ENCODE assay signal across 22 cellular contexts in genomic region chr10:88890681-88891371, GRCh38. TPM values are rescaled to one million over a fixed set of nuclear protein-coding genes. Genes with fewer than 3 reads are reported as not detected.
DNase-seq lines count a peak whose midpoint lies in the region; ATAC-seq and TF ChIP-seq lines count a peak whose summit lies in the region.
"Had no signal": no experiment of that assay in that cellular context is flagged by ENCODE, and none has a peak within 500 bp of the region (broad histone marks: within the 10 kb centered on the region; RNA-seq: fewer than 3 reads in every experiment).

No MANE protein-coding gene starts in this region.

- H3F3A ChIP-seq in SK-N-SH (replicated peaks; ENCODE audit: insufficient read depth) (peaks cover 41% of the 10 kb centered on the region), Loucy (ENCODE audit: low read depth) (0 out of 2 replicates have a peak, but pooled peaks cover under 1% of the 10 kb centered on the region), MM.1S (ENCODE audit: insufficient read depth, low read length) (no peaks in the 10 kb centered on the region)

- H3K27ac ChIP-seq in SK-N-SH (ENCODE audit: low read depth in 2 of 2, low read length in 1 of 2) (peak overlapping the region; percentile 56 to 77; a peak in 3 of 4 replicates), MM.1S (ENCODE audit: low read length) (no peak overlapping the region)
- H3K27ac ChIP-seq: esophagus squamous epithelium, left ventricle myocardium inferior, right lobe of liver had no signal

- H3K36me3 ChIP-seq in SK-N-SH (replicated peaks in 1 of 2; ENCODE audit: control insufficient read depth in 1 of 2, insufficient read depth in 2 of 2, low read length in 1 of 2): peaks cover 0 to 4% of the 10 kb centered on the region in 2 experiments
- peaks cover 18% of the 10 kb centered on the region; the same call in 1 of the 2 replicates for H3K36me3 ChIP-seq in Loucy (ENCODE audit: insufficient read depth, low read length)
- no peaks in the 10 kb centered on the region for H3K36me3 ChIP-seq in MM.1S (replicated peaks; ENCODE audit: insufficient read depth, low read length)
- H3K36me3 ChIP-seq: esophagus squamous epithelium, left ventricle myocardium inferior, right lobe of liver had no signal

- POLR2A ChIA-PET in SK-N-SH (lab: Yijun Ruan, JAX): no interaction called here

- WGBS in SK-N-SH (ENCODE audit: low lambda C conversion rate): 67% methylated on average over 4 of the region's 4 CpGs

- CTCF ChIA-PET in SK-N-SH (lab: Yijun Ruan, JAX): no interaction called here

- TF ChIP-seq CTCF in SK-N-SH (IDR thresholded peaks at IDR 0.05) (no peak), Loucy (conservative IDR thresholded peaks at IDR 0.05; ENCODE audit: low read length) (no peak), MM.1S (IDR thresholded peaks at IDR 0.05; ENCODE audit: low read length) (no peak)

- H3K4me1 ChIP-seq in SK-N-SH (ENCODE audit: control insufficient read depth in 1 of 2, insufficient read depth in 2 of 2, low read depth in 1 of 2, low read length in 1 of 2) (peaks cover 11 to 91% of the 10 kb centered on the region in 2 experiments), Loucy (ENCODE audit: insufficient read depth, low read length, poor library complexity, severe bottlenecking) (peaks cover 76% of the 10 kb centered on the region), MM.1S (ENCODE audit: low read length) (0 out of 2 replicates have a peak, but pooled peaks cover 4% of the 10 kb centered on the region)
- H3K4me1 ChIP-seq: left ventricle myocardium inferior had no signal

- no peak for ATAC-seq in SK-N-SH treated with all-trans-retinoic acid at 6 μM for 48 hours
- no peak for ATAC-seq in HG03135 (IDR thresholded peaks at IDR 0.05; ENCODE audit: unreplicated experiment)
- ATAC-seq: right lobe of liver, T-cell had no signal

- TF ChIP-seq EP300 in SK-N-SH (IDR thresholded peaks at IDR 0.05; ENCODE audit: borderline replicate concordance in 1 of 2, low read depth in 1 of 2, low read length in 1 of 2): peak in 1 of 2 experiments; percentile 41; a peak in 1 of 4 replicates

- peaks cover 80% of the 10 kb centered on the region for H3K79me2 ChIP-seq in SK-N-SH (ENCODE audit: insufficient read depth)
- peaks cover 97% of the 10 kb centered on the region for H3K79me2 ChIP-seq in Loucy (ENCODE audit: insufficient read depth, low read length)
- no peaks in the 10 kb centered on the region for H3K79me2 ChIP-seq in MM.1S (ENCODE audit: low read length)

- H4K20me1 ChIP-seq in SK-N-SH (ENCODE audit: insufficient read depth): no peaks in the 10 kb centered on the region
- peaks cover 80% of the 10 kb centered on the region for H4K20me1 ChIP-seq in Loucy (ENCODE audit: insufficient read depth, low read length, poor library complexity, severe bottlenecking)
- H4K20me1 ChIP-seq in MM.1S (ENCODE audit: insufficient read depth, low read length): no peaks in the 10 kb centered on the region

- DNase-seq in SK-N-SH: no peak
- DNase-seq in fibroblast of gingiva (ENCODE audit: low read depth): peak; percentile 72
- DNase-seq in NCI-H524 treated with DMSO at 0.1 percent for 48 hours (lab: John Stamatoyannopoulos, UW): no peak
- DNase-seq in MM.1S: no peak
- no peak for DNase-seq in NCI-H1417 treated with DMSO at 0.1 percent for 48 hours (lab: John Stamatoyannopoulos, UW)
- DNase-seq: 8988T; activated CD4-positive, CD25-positive, alpha-beta regulatory T cell; activated naive CD4-positive, alpha-beta T cell treated with Interleukin-2 at 50 U/mL for 16 hours; anterior cingulate cortex; esophagus squamous epithelium; GF-D8; hippocampal formation; left ventricle myocardium inferior; NCI-H1092; NCI-H187 treated with DMSO at 0.1 percent for 48 hours; NCI-H526 treated with DMSO at 0.1 percent for 48 hours; right lobe of liver; stimulated activated CD4-positive, alpha-beta T cell treated with anti-CD3 and anti-CD28 coated beads, Interleukin-4, amount 100 ng/mL, for 4 hours; T-cell had no signal

- TF ChIP-seq RAD21 in SK-N-SH (IDR thresholded peaks at IDR 0.05; ENCODE audit: low read length): no peak

- H3K9me3 ChIP-seq in SK-N-SH (no peaks in the 10 kb centered on the region), Loucy (ENCODE audit: insufficient read depth, low read depth, low read length) (no peaks in the 10 kb centered on the region), MM.1S (replicated peaks; ENCODE audit: insufficient read depth, low read length) (no peaks in the 10 kb centered on the region)
- H3K9me3 ChIP-seq: esophagus squamous epithelium, left ventricle myocardium inferior, right lobe of liver had no signal

- H3K4me2 ChIP-seq in SK-N-SH: peak overlapping the region; percentile 13; the same call in 1 of the 2 replicates
- H3K4me2 ChIP-seq in Loucy (ENCODE audit: low read depth, low read length, poor library complexity, severe bottlenecking): peak overlapping the region; percentile 92
- no peak overlapping the region for H3K4me2 ChIP-seq in MM.1S (ENCODE audit: low read depth, low read length)

- no peaks in the 10 kb centered on the region for H3K9me2 ChIP-seq in SK-N-SH
- no peaks in the 10 kb centered on the region for H3K9me2 ChIP-seq in Loucy (replicated peaks; ENCODE audit: low read depth, low read length)
- H3K9me2 ChIP-seq in MM.1S (replicated peaks; ENCODE audit: insufficient read depth, low read length): no peaks in the 10 kb centered on the region

- H3K9ac ChIP-seq in SK-N-SH (0 out of 2 replicates have a peak overlapping the region, but pooled peaks have one; percentile 2), Loucy (ENCODE audit: low read depth, low read length, poor library complexity, severe bottlenecking) (no peak overlapping the region), MM.1S (ENCODE audit: low read length) (no peak overlapping the region)

- H3K4me3 ChIP-seq in SK-N-SH (ENCODE audit: low read depth in 2 of 2, low read length in 1 of 2) (no peak overlapping the region), Loucy (ENCODE audit: low read length, poor library complexity, severe bottlenecking) (no peak overlapping the region), MM.1S (ENCODE audit: low read length) (no peak overlapping the region)
- H3K4me3 ChIP-seq: esophagus squamous epithelium, left ventricle myocardium inferior, right lobe of liver had no signal

- no peak overlapping the region for H2AFZ ChIP-seq in SK-N-SH (ENCODE audit: low read depth)
- H2AFZ ChIP-seq in Loucy (ENCODE audit: low read length): no peak overlapping the region
- no peak overlapping the region for H2AFZ ChIP-seq in MM.1S (ENCODE audit: low read length)

- H3K27me3 ChIP-seq in SK-N-SH (ENCODE audit: insufficient read depth) (no peaks in the 10 kb centered on the region), Loucy (ENCODE audit: insufficient read depth, low read length, poor library complexity, severe bottlenecking) (no peaks in the 10 kb centered on the region), MM.1S (replicated peaks; ENCODE audit: insufficient read depth, low read length) (no peaks in the 10 kb centered on the region)
- H3K27me3 ChIP-seq: esophagus squamous epithelium, right lobe of liver had no signal

TF ChIP-seq in SK-N-SH, 30 proteins besides CTCF, POLR2A, EP300 and RAD21 (continues in another document):
- 0 out of 2 replicates have a peak, but pooled peaks have one; percentile 4 for TF ChIP-seq FOSL2 (IDR thresholded peaks at IDR 0.05; ENCODE audit: borderline replicate concordance, low read depth)
- no peak for TF ChIP-seq MEF2A (IDR thresholded peaks at IDR 0.05; ENCODE audit: borderline replicate concordance, low read depth)
- TF ChIP-seq TCF12 (IDR thresholded peaks at IDR 0.05): peak; percentile 28; the same call in 1 of the 2 replicates
- TF ChIP-seq JUND (IDR thresholded peaks at IDR 0.05): peak; percentile 47; the same call in 1 of the 2 replicates
- peak; percentile 21; the same call in 1 of the 2 replicates for TF ChIP-seq ELF1 (IDR thresholded peaks at IDR 0.05)
- 0 out of 2 replicates have a peak, but pooled peaks have one; percentile 16 for TF ChIP-seq POLR2AphosphoS5 (IDR thresholded peaks at IDR 0.05; ENCODE audit: low read depth, low read length)
- TF ChIP-seq PBX3 (IDR thresholded peaks at IDR 0.05): peak; percentile 17; the same call in 1 of the 2 replicates

TF ChIP-seq in SK-N-SH treated with all-trans-retinoic acid at 6 μM for 48 hours, 23 proteins besides CTCF, POLR2A, EP300 and RAD21:
- TF ChIP-seq ZNF8 (CRISPR knock-in tag; IDR thresholded peaks at IDR 0.05) (no peak), TCF4 (CRISPR knock-in tag; IDR thresholded peaks at IDR 0.05; ENCODE audit: borderline replicate concordance) (no peak), CSDC2 (CRISPR knock-in tag; IDR thresholded peaks at IDR 0.05) (no peak), ZFP30 (CRISPR knock-in tag; IDR thresholded peaks at IDR 0.05) (no peak), ISL1 (CRISPR knock-in tag; IDR thresholded peaks at IDR 0.05) (no peak), ESRRG (CRISPR knock-in tag; IDR thresholded peaks at IDR 0.05) (no peak)

RNA-seq across cellular contexts. Expression of gene STAMBPL1, which starts 10.8 kb away (rescaled TPM):
- 25.1 and 32.6 TPM in 2 replicates for polyA plus RNA-seq in SK-N-SH (2012; rRNA removed)
- polyA plus RNA-seq in SK-N-SH (2012; cell fraction: cytosol; rRNA removed): 26.1 and 26.3 TPM in 2 replicates
- 44.5 and 93.2 TPM in 2 replicates for polyA plus RNA-seq in SK-N-SH (2012; cell fraction: nucleus; rRNA removed)

RNA-seq across cellular contexts. Expression of gene ANKRD22, which starts 39.2 kb away (rescaled TPM):
- polyA plus RNA-seq in SK-N-SH (2012; rRNA removed): 0.15 TPM in 2 replicates
- 0.13 and 0.30 TPM in 2 replicates for polyA plus RNA-seq in SK-N-SH (2012; cell fraction: cytosol; rRNA removed)
- 0.05 TPM in 1 of 2 replicates, not detected in the other for polyA plus RNA-seq in SK-N-SH (2012; cell fraction: nucleus; rRNA removed)
